26 cellular contexts compared by ENCODE assay signal in the genomic region with DNA sequence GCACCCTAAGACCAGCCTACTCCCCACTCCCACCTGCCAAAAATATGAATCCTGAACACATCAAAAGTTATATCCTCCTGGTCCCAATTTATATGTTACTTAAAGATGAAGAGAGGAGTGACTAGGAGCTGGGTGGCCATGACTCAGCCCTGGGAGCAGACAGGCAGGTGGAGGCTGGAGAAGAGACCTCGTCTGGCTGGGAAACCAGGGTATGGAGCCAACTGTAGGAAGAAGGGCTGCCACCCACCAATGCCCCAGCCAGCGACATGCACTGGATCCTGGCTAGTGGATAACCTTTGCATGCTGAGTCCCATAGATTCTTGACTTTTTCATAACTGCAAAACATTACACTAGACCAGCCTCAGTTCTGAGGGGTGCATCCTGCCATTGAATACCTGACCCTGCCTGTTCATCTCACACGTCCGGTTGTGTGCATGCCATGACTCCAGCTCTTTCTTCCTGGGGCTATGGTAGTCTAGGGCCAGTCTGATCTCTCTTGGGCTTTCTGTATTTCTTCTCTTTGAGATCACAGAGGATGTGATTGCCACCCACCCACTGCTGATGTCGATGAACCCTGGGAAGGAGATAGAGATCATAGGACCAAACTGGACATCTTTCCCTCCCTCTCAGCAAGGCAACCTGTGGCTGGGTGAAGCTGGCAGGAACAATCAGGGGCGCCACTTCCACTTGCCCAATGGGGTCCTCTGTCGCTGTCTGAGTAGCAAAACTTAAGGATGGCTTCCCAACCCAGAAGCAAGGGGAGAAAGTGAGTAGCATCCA.
"Had no signal": no experiment of that assay in that cellular context is flagged by ENCODE, and none has a peak within 500 bp of the region (broad histone marks: within the 10 kb centered on the region; RNA-seq: fewer than 3 reads in every experiment).

No MANE protein-coding gene starts in this region.

- H3K27ac ChIP-seq: colonic mucosa, dorsolateral prefrontal cortex, parathyroid adenoma, right lobe of liver, thoracic aorta had no signal

- H3K4me3 ChIP-seq: colonic mucosa, dorsolateral prefrontal cortex, right lobe of liver, smooth muscle cell, thoracic aorta had no signal

- H3K36me3 ChIP-seq: colonic mucosa, right lobe of liver, thoracic aorta had no signal

- H3K4me1 Mint-ChIP-seq: activated naive CD4-positive, alpha-beta T cell treated with anti-CD3 and anti-CD28 coated beads, Interleukin-2, amount 50 U/mL, for 24 hours; central memory CD8-positive, alpha-beta T cell had no signal

- ATAC-seq: effector memory CD8-positive, alpha-beta T cell; esophagus mucosa; left ventricle myocardium superior; natural killer cell treated with Interleukin-12 subunit alpha and Interleukin-12 subunit beta and Interleukin-15 and Interleukin-18, amount 100 ng/mL, for 72 hours; right lobe of liver had no signal

- H3K27ac Mint-ChIP-seq: activated naive CD4-positive, alpha-beta T cell treated with anti-CD3 and anti-CD28 coated beads, Interleukin-2, amount 50 U/mL, for 24 hours; brain; effector memory CD8-positive, alpha-beta T cell; natural killer cell treated with Interleukin-12 subunit alpha and Interleukin-12 subunit beta and Interleukin-15 and Interleukin-18, amount 100 ng/mL, for 72 hours; T-helper 1 cell treated with Interleukin-12 subunit alpha and Interleukin-12 subunit beta and Interleukin-4 antibody, amounts not matched to agents 30 μg/mL and 1 μg/mL, for 36 hours; type B pancreatic cell had no signal

- H3K9me3 ChIP-seq: colonic mucosa, right lobe of liver, thoracic aorta had no signal

- H3K4me1 ChIP-seq: colonic mucosa, parathyroid adenoma, right lobe of liver had no signal

- H3K36me3 Mint-ChIP-seq: activated naive CD4-positive, alpha-beta T cell treated with anti-CD3 and anti-CD28 coated beads, Interleukin-2, amount 50 U/mL, for 24 hours; brain; natural killer cell treated with Interleukin-12 subunit alpha and Interleukin-12 subunit beta and Interleukin-15 and Interleukin-18, amount 100 ng/mL, for 72 hours; type B pancreatic cell had no signal

- H3K27me3 ChIP-seq: colonic mucosa, dorsolateral prefrontal cortex, right lobe of liver had no signal

- DNase-seq: activated CD4-positive, alpha-beta T cell treated with anti-CD3 and anti-CD28 coated beads for 4 hours; activated CD4-positive, alpha-beta T cell treated with anti-CD3 and anti-CD28 coated beads, Interleukin-2, amount 50 U/mL, for 48 hours; activated CD4-positive, CD25-positive, alpha-beta regulatory T cell; activated gamma-delta T cell treated with Interleukin-2 at 50 U/mL for 16 hours; anterior cingulate cortex; colonic mucosa; effector memory CD8-positive, alpha-beta T cell; foreskin melanocyte; kidney glomerular epithelial cell; left ventricle myocardium superior; stimulated activated CD4-positive, alpha-beta T cell treated with anti-CD3 and anti-CD28 coated beads, Interleukin-2, amount 100 ng/mL, for 48 hours; stimulated activated CD8-positive, alpha-beta memory T cell treated with anti-CD3 and anti-CD28 coated beads, Interleukin-4, amount 100 ng/mL, for 48 hours; stimulated activated naive CD4-positive, alpha-beta T cell; T1000 had no signal

- H3K9me3 Mint-ChIP-seq: activated naive CD4-positive, alpha-beta T cell treated with anti-CD3 and anti-CD28 coated beads, Interleukin-2, amount 50 U/mL, for 24 hours; brain; central memory CD8-positive, alpha-beta T cell; effector memory CD8-positive, alpha-beta T cell; natural killer cell treated with Interleukin-12 subunit alpha and Interleukin-12 subunit beta and Interleukin-15 and Interleukin-18, amount 100 ng/mL, for 72 hours; T-helper 1 cell treated with Interleukin-12 subunit alpha and Interleukin-12 subunit beta and Interleukin-4 antibody, amounts not matched to agents 30 μg/mL and 1 μg/mL, for 36 hours; type B pancreatic cell had no signal

- H3K4me3 Mint-ChIP-seq: activated naive CD4-positive, alpha-beta T cell treated with anti-CD3 and anti-CD28 coated beads, Interleukin-2, amount 50 U/mL, for 24 hours; brain; central memory CD8-positive, alpha-beta T cell; effector memory CD8-positive, alpha-beta T cell; natural killer cell treated with Interleukin-12 subunit alpha and Interleukin-12 subunit beta and Interleukin-15 and Interleukin-18, amount 100 ng/mL, for 72 hours; T-helper 1 cell treated with Interleukin-12 subunit alpha and Interleukin-12 subunit beta and Interleukin-4 antibody, amounts not matched to agents 30 μg/mL and 1 μg/mL, for 36 hours; type B pancreatic cell had no signal
